In genomic region chr6:157561929-157562810, GRCh38 we compare ENCODE assay signal across 1 cellular context.
TF ChIP-seq lines count a peak whose summit lies in the region.

No MANE protein-coding gene starts in this region.

TF ChIP-seq in GM12878, 131 proteins besides CTCF, POLR2A, EP300 and RAD21 (continued from another document and continues in another):
- peak; percentile 91 to 97 for TF ChIP-seq IKZF2 (IDR thresholded peaks at IDR 0.05)
- 0 out of 2 replicates have a peak, but pooled peaks have one; percentile 15 for TF ChIP-seq RB1 (IDR thresholded peaks at IDR 0.05; ENCODE audit: borderline replicate concordance)
- TF ChIP-seq ZNF687 (IDR thresholded peaks at IDR 0.05): no peak; the same call in 1 of the 2 replicates
- peak in 1 of 2 experiments; percentile 49; a peak in 2 of 3 replicates for TF ChIP-seq EGR1 (IDR thresholded peaks at IDR 0.05; ENCODE audit: borderline replicate concordance in 1 of 2, low read depth in 2 of 2, low read length in 2 of 2)
- no peak for TF ChIP-seq SUPT20H (IDR thresholded peaks at IDR 0.05; ENCODE audit: borderline replicate concordance, control insufficient read depth, low read depth, low read length)
- TF ChIP-seq PAX8 (IDR thresholded peaks at IDR 0.05): no peak
- TF ChIP-seq MTA2 (IDR thresholded peaks at IDR 0.05; ENCODE audit: low read depth): peak; percentile 89
- no peak for TF ChIP-seq CEBPB (IDR thresholded peaks at IDR 0.05; ENCODE audit: borderline replicate concordance in 1 of 2, low read depth in 2 of 2, low read length in 2 of 2)
- TF ChIP-seq GATAD2B (conservative IDR thresholded peaks at IDR 0.05; ENCODE audit: low read depth): peak; percentile 99
- no peak for TF ChIP-seq POLR2AphosphoS5 (IDR thresholded peaks at IDR 0.05; ENCODE audit: low read length)
- TF ChIP-seq KDM1A (IDR thresholded peaks at IDR 0.05; ENCODE audit: borderline replicate concordance): no peak
- TF ChIP-seq CREM (IDR thresholded peaks at IDR 0.05; ENCODE audit: low read depth): no peak
- TF ChIP-seq CUX1 (IDR thresholded peaks at IDR 0.05; ENCODE audit: insufficient replicate concordance, low read depth, low read length): peak; percentile 87
- TF ChIP-seq PML (IDR thresholded peaks at IDR 0.05; ENCODE audit: low read length): no peak
- no peak for TF ChIP-seq CREB1 (IDR thresholded peaks at IDR 0.05; ENCODE audit: low read depth)
- TF ChIP-seq FOXK2 (IDR thresholded peaks at IDR 0.05): no peak
- no peak for TF ChIP-seq IRF3 (IDR thresholded peaks at IDR 0.05)
- TF ChIP-seq POLR2AphosphoS2 (IDR thresholded peaks at IDR 0.05; ENCODE audit: low read depth, low read length): no peak
- no peak for TF ChIP-seq RBBP5 (conservative IDR thresholded peaks at IDR 0.05)
- TF ChIP-seq SRF (IDR thresholded peaks at IDR 0.05; ENCODE audit: low read depth in 2 of 2, low read length in 2 of 2): no peak
- TF ChIP-seq TAF1 (IDR thresholded peaks at IDR 0.05; ENCODE audit: borderline replicate concordance, low read depth, low read length): no peak
- TF ChIP-seq PAX5 (IDR thresholded peaks at IDR 0.05; ENCODE audit: borderline replicate concordance, low read depth, low read length): peak; percentile 89
- no peak; the same call in 1 of the 2 replicates for TF ChIP-seq BACH1 (IDR thresholded peaks at IDR 0.05; ENCODE audit: borderline replicate concordance)
- no peak for TF ChIP-seq BCLAF1 (IDR thresholded peaks at IDR 0.05)
- peak; percentile 70 for TF ChIP-seq E2F8 (IDR thresholded peaks at IDR 0.05; ENCODE audit: low read depth, partially characterized antibody)
- TF ChIP-seq IRF4 (IDR thresholded peaks at IDR 0.05; ENCODE audit: low read depth, low read length): peak; percentile 63; the same call in 1 of the 2 replicates
- no peak for TF ChIP-seq ZBTB4 (CRISPR knock-in tag; IDR thresholded peaks at IDR 0.05)
- TF ChIP-seq BCL3 (IDR thresholded peaks at IDR 0.05; ENCODE audit: borderline replicate concordance, insufficient read depth, low read depth, low read length, poor library complexity, severe bottlenecking): no peak
- no peak for TF ChIP-seq TARDBP (IDR thresholded peaks at IDR 0.05; ENCODE audit: borderline replicate concordance)
- TF ChIP-seq WRNIP1 (IDR thresholded peaks at IDR 0.05; ENCODE audit: borderline replicate concordance, low read depth, low read length): no peak
- no peak for TF ChIP-seq ASH2L (IDR thresholded peaks at IDR 0.05; ENCODE audit: borderline replicate concordance, low read depth)
- no peak for TF ChIP-seq HDAC6 (IDR thresholded peaks at IDR 0.05; ENCODE audit: unreplicated experiment)
- TF ChIP-seq HDAC2 (IDR thresholded peaks at IDR 0.05): 0 out of 2 replicates have a peak, but pooled peaks have one; percentile 2
- no peak for TF ChIP-seq HCFC1 (IDR thresholded peaks at IDR 0.05; ENCODE audit: low read length)
- TF ChIP-seq CHD1 (IDR thresholded peaks at IDR 0.05; ENCODE audit: low read depth, low read length): no peak
- TF ChIP-seq ETV6 (conservative IDR thresholded peaks at IDR 0.05 in 1 of 2, IDR thresholded peaks at IDR 0.05 in 1 of 2; ENCODE audit: borderline replicate concordance in 1 of 2, low read depth in 1 of 2): no peak
- no peak for TF ChIP-seq PBX3 (IDR thresholded peaks at IDR 0.05; ENCODE audit: insufficient replicate concordance, low read depth, low read length)
- TF ChIP-seq IKZF1 (conservative IDR thresholded peaks at IDR 0.05): peak; percentile 83
